ENCODE assay signal across 9 cellular contexts in the genomic region with DNA sequence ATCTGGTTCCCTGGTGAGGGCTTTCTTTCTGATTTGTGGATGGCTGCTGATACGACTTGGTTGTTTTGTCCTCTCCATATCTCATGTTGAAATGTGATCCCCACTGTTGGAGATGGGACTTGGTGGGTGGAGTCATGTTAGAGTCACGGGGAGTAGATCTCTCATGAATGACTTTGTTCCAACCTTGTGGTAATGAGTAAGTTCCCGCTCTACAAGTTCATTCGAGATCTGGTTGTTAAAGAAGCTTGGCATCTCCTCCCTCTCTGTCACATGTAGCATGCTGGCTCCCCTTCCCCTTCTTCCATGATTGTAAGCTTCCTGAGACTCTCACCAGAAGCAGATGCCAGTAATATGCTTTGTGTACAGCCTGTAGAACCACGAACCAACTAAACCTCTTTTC. TPM values are rescaled to one million over a fixed set of nuclear protein-coding genes. Genes with fewer than 3 reads are reported as not detected.
"Had no signal": no experiment of that assay in that cellular context is flagged by ENCODE, and none has a peak within 500 bp of the region (broad histone marks: within the 10 kb centered on the region; RNA-seq: fewer than 3 reads in every experiment).

No MANE protein-coding gene starts in this region.

- DNase-seq: H9, HCEC 1CT, IMR-90, KBM-7 had no signal

- FAIRE-seq: H1, H54, HepG2 had no signal

- H3K4me2 ChIP-seq: GM23338 had no signal

- H2AFZ ChIP-seq: GM23338 had no signal

- ATAC-seq: GM23338, HepG2 had no signal

- H3K4me3 ChIP-seq: GM23338 had no signal

RNA-seq across cellular contexts. Expression of gene NXPH1, which starts 37.1 kb away (rescaled TPM):
- total RNA-seq: HepG2, HT-29, IMR-90 had no signal
- polyA plus RNA-seq: HepG2, IMR-90 had no signal
